Comparison of ENCODE assay signal across 8 cellular contexts in the genomic region with DNA sequence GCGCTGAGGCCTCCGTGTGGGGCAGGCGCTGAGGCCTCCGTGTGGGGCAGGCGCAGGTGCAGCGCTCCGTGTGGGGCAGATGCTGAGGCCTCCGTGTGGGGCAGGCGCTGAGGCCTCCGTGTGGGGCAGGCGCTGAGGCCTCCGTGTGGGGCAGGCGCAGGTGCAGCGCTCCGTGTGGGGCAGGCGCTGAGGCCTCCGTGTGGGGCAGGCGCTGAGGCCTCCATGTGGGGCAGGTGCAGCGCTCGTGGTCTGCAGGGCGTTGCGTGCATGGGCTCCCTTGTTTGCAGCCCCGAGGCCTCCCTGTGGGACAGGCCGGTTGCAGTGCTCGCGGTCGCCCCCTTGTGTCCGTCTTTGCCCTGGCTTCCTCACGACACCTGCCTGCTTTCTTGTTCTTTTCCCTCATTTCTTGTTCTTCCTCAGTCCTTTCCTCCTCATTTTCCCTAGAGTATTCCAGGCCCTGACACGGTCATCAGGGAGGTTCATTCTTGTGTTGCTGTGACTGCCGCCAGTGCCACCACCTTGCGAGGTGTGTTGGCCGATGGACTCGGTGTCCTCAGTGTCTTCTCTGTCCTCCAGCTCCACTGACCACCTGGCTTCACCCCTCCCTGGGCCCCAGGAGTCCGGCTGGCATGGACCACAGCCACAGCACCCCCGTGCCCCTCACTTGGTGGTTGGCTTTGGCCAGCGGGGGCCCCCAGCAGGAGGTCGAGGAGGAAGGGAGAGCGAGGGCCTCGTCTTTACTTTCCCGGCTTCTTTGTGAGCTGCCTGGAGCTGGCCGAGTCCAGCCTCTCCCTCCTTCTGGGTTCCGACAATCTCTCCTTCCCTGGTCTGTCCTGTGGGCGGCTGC. TPM values are rescaled to one million over a fixed set of nuclear protein-coding genes. Genes with fewer than 3 reads are reported as not detected.
DNase-seq lines count a peak whose midpoint lies in the region; ATAC-seq and TF ChIP-seq lines count a peak whose summit lies in the region.
"Not testable (repeated sequence)": the region's sequence is repeated elsewhere in the genome, so short reads cannot be mapped to it uniquely, and the experiment has no call there.

No MANE protein-coding gene starts in this region.

- H3K27me3 ChIP-seq in CD4-positive, CD25-positive, alpha-beta regulatory T cell (ENCODE audit: control insufficient read depth, insufficient read depth, low read length) = not testable (repeated sequence)

- peak; percentile 77 for TF ChIP-seq CTCF in nephron progenitor cell (IDR thresholded peaks at IDR 0.05)

- H3K4me1 Mint-ChIP-seq in CD4-positive, CD25-positive, alpha-beta regulatory T cell = not testable (repeated sequence)
- H3K4me1 Mint-ChIP-seq in nephron progenitor cell = peaks cover 14% of the 10 kb centered on the region

- not testable (repeated sequence) for H3K36me3 ChIP-seq in CD4-positive, CD25-positive, alpha-beta regulatory T cell (ENCODE audit: control insufficient read depth, insufficient read depth, low read length)

- not testable (repeated sequence) for H3K9me3 ChIP-seq in CD4-positive, CD25-positive, alpha-beta regulatory T cell (ENCODE audit: control insufficient read depth in 2 of 2, low read length in 2 of 2)

- H3K9me3 Mint-ChIP-seq in CD4-positive, CD25-positive, alpha-beta regulatory T cell; nephron progenitor cell: not testable (repeated sequence)

- DNase-seq in CD4-positive, CD25-positive, alpha-beta regulatory T cell = peak; percentile 49 to 66 (median 63)
- peak; percentile 37 for DNase-seq in H4 (ENCODE audit: low spot score)
- DNase-seq in NCI-H510A treated with DMSO at 0.1 percent for 48 hours (lab: John Stamatoyannopoulos, UW) = peak; percentile 6
- DNase-seq in activated CD4-positive, CD25-positive, alpha-beta regulatory T cell treated with anti-CD3 and anti-CD28 coated beads, Interleukin-2, amount 50 U/mL, for 16 hours (ENCODE audit: low read depth, low spot score) = peak; percentile 40
- peak in 42 of 58 donors; percentile 10 to 77 (median 40) for DNase-seq in anterior cingulate cortex (lab: John Stamatoyannopoulos, UW)
- peak; percentile 16 for DNase-seq in globus pallidus (ENCODE audit: low spot score)
- DNase-seq in nephron progenitor cell = peak; percentile 89
- peak; percentile 43 to 52 for DNase-seq in stimulated activated CD8-positive, alpha-beta memory T cell treated with anti-CD3 and anti-CD28 coated beads, Interleukin-2, amount 100 ng/mL, for 1 hour (ENCODE audit: low read depth in 2 of 2)

- H3K4me1 ChIP-seq in CD4-positive, CD25-positive, alpha-beta regulatory T cell (ENCODE audit: control insufficient read depth, insufficient read depth, low read length, poor library complexity, severe bottlenecking) = not testable (repeated sequence)

- H3K4me3 Mint-ChIP-seq in CD4-positive, CD25-positive, alpha-beta regulatory T cell = peak overlapping the region in 1 of 4 donors; percentile 61
- H3K4me3 Mint-ChIP-seq in nephron progenitor cell = not testable (repeated sequence)

- peak overlapping the region in 1 of 3 donors; percentile 42 for H3K27ac Mint-ChIP-seq in CD4-positive, CD25-positive, alpha-beta regulatory T cell
- H3K27ac Mint-ChIP-seq in nephron progenitor cell = not testable (repeated sequence)

- not testable (repeated sequence) for H3K27me3 Mint-ChIP-seq in CD4-positive, CD25-positive, alpha-beta regulatory T cell; nephron progenitor cell (ENCODE audit: low read depth, poor library complexity)

- not testable (repeated sequence) for H3K36me3 Mint-ChIP-seq in CD4-positive, CD25-positive, alpha-beta regulatory T cell
- H3K36me3 Mint-ChIP-seq in nephron progenitor cell (ENCODE audit: low read depth) = peaks cover 19% of the 10 kb centered on the region

- H3K27ac ChIP-seq in CD4-positive, CD25-positive, alpha-beta regulatory T cell (ENCODE audit: insufficient read depth, low read length, poor library complexity, severe bottlenecking) = not testable (repeated sequence)

- ATAC-seq in CD4-positive, CD25-positive, alpha-beta regulatory T cell (ENCODE audit: low read depth in 2 of 2) = peak; percentile 60 to 69

- not testable (repeated sequence) for H3K4me3 ChIP-seq in CD4-positive, CD25-positive, alpha-beta regulatory T cell (ENCODE audit: low read depth, low read length)

RNA-seq across cellular contexts. Expression of a gene that starts 20.7 kb away (rescaled TPM):
- 2.6 TPM for total RNA-seq in CD4-positive, CD25-positive, alpha-beta regulatory T cell
- 1 to 10 TPM in 3 of 4 donors, under 1 TPM in 1; 0.67 to 3.3 (median 2.2) TPM for polyA plus RNA-seq in CD4-positive, CD25-positive, alpha-beta regulatory T cell
- 4.7 and 7.9 TPM in 2 replicates for total RNA-seq in H4 (2014; rRNA removed; shearing (Covaris generic))

RNA-seq across cellular contexts. Expression of a gene that starts 44.3 kb away (rescaled TPM):
- total RNA-seq in CD4-positive, CD25-positive, alpha-beta regulatory T cell = 10.9 TPM
- 1 to 10 TPM in 1 of 4 donors, under 1 TPM in 3; 0.56 to 1.4 (median 0.87) TPM for polyA plus RNA-seq in CD4-positive, CD25-positive, alpha-beta regulatory T cell
- total RNA-seq in H4 (2014; rRNA removed; shearing (Covaris generic)) = 2.2 and 6.2 TPM in 2 replicates

RNA-seq across cellular contexts. Expression of a gene that starts 44.9 kb away (rescaled TPM):
- 6.6 TPM for total RNA-seq in CD4-positive, CD25-positive, alpha-beta regulatory T cell
- polyA plus RNA-seq in CD4-positive, CD25-positive, alpha-beta regulatory T cell = 1 to 10 TPM; 3.5 to 7.0 (median 6.5) TPM
- 13.8 and 22.2 TPM in 2 replicates for total RNA-seq in H4 (2014; rRNA removed; shearing (Covaris generic))

Comparison
In these comparisons a context has a peak if more than half of its experiments do, and no peak if none do; other contexts are left out.
1. DNase-seq: peak in every context shown above with its lines; median percentile 89 in nephron progenitor cell; 63 in CD4-positive, CD25-positive, alpha-beta regulatory T cell; 48 in stimulated activated CD8-positive, alpha-beta memory T cell treated with anti-CD3 and anti-CD28 coated beads, Interleukin-2, amount 100 ng/mL, for 1 hour; 40 in anterior cingulate cortex; 40 in activated CD4-positive, CD25-positive, alpha-beta regulatory T cell treated with anti-CD3 and anti-CD28 coated beads, Interleukin-2, amount 50 U/mL, for 16 hours; 37 in H4; 16 in globus pallidus; 6 in NCI-H510A treated with DMSO at 0.1 percent for 48 hours.